1 cellular context compared by ENCODE assay signal in genomic region chr21:35779690-35780570, GRCh38.
TF ChIP-seq lines count a peak whose summit lies in the region.

No MANE protein-coding gene starts in this region.

TF ChIP-seq in SK-N-SH, 30 proteins besides CTCF, POLR2A, EP300 and RAD21 (continued from another document):
- peak; percentile 62; the same call in 1 of the 2 replicates for TF ChIP-seq USF1 (IDR thresholded peaks at IDR 0.05; ENCODE audit: borderline replicate concordance, low read depth)
